ENCODE assay signal across 9 cellular contexts in the genomic region with DNA sequence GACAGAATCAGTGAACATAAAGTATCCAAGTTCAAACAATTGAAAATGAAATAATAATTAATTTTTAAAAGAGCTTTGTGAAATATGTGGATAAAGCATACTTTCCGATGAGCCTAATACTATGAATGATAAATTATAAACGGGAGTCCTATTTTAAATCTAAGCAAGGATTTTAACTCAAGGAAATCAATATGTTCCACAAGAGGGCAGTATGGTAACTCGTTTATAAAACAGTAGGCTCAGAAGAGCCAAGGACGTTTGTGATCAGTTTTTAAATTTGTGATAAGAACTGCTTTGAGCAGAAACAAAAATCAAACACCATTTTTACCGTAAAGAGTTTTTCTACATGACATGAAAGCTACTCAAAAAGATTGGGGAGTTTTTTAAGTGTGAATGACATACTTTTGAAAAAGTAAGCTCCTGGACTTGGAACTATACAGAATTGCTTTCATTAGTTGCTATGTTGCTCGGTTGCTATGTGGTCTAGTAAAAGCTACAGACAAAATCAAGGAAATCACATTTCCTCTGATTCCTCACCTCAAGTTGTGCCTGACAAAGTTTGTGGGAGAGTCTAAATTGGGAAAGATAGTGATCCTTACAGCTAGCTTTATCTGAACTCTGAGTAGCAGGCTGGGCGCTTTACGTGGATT. TPM values are rescaled to one million over a fixed set of nuclear protein-coding genes. Genes with fewer than 3 reads are reported as not detected.
DNase-seq lines count a peak whose midpoint lies in the region; ATAC-seq, FAIRE-seq and TF ChIP-seq lines count a peak whose summit lies in the region.
"Had no signal": no experiment of that assay in that cellular context is flagged by ENCODE, and none has a peak within 500 bp of the region (broad histone marks: within the 10 kb centered on the region; RNA-seq: fewer than 3 reads in every experiment).

No MANE protein-coding gene starts in this region.

- CTCF ChIA-PET in A549 (lab: Yijun Ruan, JAX), result interaction anchor here (0.6 to 6.2 kb wide), 69 partner anchors 8 to 370 kb away, joined by 3 to 252 read pairs (median 6); partner anchors contain the start of genes ALOX12, BCL6B, RNASEK and SLC13A5

- TF ChIP-seq RAD21 in A549 (conservative IDR thresholded peaks at IDR 0.05 in 1 of 2, IDR thresholded peaks at IDR 0.05 in 1 of 2), result peak; percentile 84 to 91

- no peak overlapping the region for H2BK120ac ChIP-seq in mesendoderm (ENCODE audit: low read depth, low read length)

- no peak overlapping the region for H2BK15ac ChIP-seq in mesendoderm (replicated peaks; ENCODE audit: low read depth)

- DNase-seq in A549 (ENCODE audit: low read depth in 1 of 2, low spot score in 1 of 2), result peak in 1 of 2 experiments; percentile 74
- DNase-seq in NCI-H69 (lab: John Stamatoyannopoulos, UW), result peak; percentile 40
- peak; percentile 80 for DNase-seq in dedifferentiated amniotic fluid mesenchymal stem cell (ENCODE audit: extremely low spot score)
- DNase-seq in mesendoderm, result peak; percentile 53
- DNase-seq in UCSD-AML1 (lab: John Stamatoyannopoulos, UW; ENCODE audit: unreplicated experiment), result no peak
- no peak for DNase-seq in stimulated activated CD4-positive, alpha-beta T cell treated with anti-CD3 and anti-CD28 coated beads, Interleukin-4, amount 100 ng/mL, for 24 hours

- H3K4ac ChIP-seq in mesendoderm (ENCODE audit: low read depth, low read length), result no peak overlapping the region

- peak overlapping the region in 1 of 2 experiments; percentile 44; a peak in 3 of 6 replicates for H3K27ac ChIP-seq in A549
- H3K27ac ChIP-seq in mesendoderm (ENCODE audit: low read depth, low read length), result no peak overlapping the region

- peaks cover 9% of the 10 kb centered on the region; the same call in 2 of the 3 replicates for H3K4me1 ChIP-seq in A549
- H3K4me1 ChIP-seq in mesendoderm (ENCODE audit: control insufficient read depth, low read depth, low read length), result no peaks in the 10 kb centered on the region

- H3K56ac ChIP-seq in mesendoderm (ENCODE audit: low read length), result no peak overlapping the region

- H3K23ac ChIP-seq in mesendoderm (ENCODE audit: low read length), result no peak overlapping the region

- no peaks in the 10 kb centered on the region for H3K36me3 ChIP-seq in mesendoderm (ENCODE audit: control insufficient read depth, insufficient read depth, low read length)

- POLR2A ChIA-PET in A549 (lab: Yijun Ruan, JAX), result interaction anchor here (0.6 to 1.2 kb wide), 3 partner anchors 71 to 169 kb away, joined by 3 to 6 read pairs (median 3); partner anchors contain the start of gene RNASEK

- no peak overlapping the region for H3K18ac ChIP-seq in mesendoderm (ENCODE audit: low read length)

- no peak for TF ChIP-seq POLR2A in A549 (IDR thresholded peaks at IDR 0.05; ENCODE audit: low read length)

- no peak for TF ChIP-seq EP300 in A549 (IDR thresholded peaks at IDR 0.05)

- H3K4me3 ChIP-seq in A549 (no peak overlapping the region), mesendoderm (ENCODE audit: low read length) (no peak overlapping the region)

- peak; percentile 23 for FAIRE-seq in A549 (lab: Jason Lieb, UNC)
- FAIRE-seq: colon had no signal

- no peaks in the 10 kb centered on the region for H3K79me1 ChIP-seq in mesendoderm (ENCODE audit: low read length)

- H3K9me3 ChIP-seq in A549, result no peaks in the 10 kb centered on the region

- no peak overlapping the region for H2AK5ac ChIP-seq in mesendoderm (ENCODE audit: low read length)

- 32% methylated on average over 8 of the region's 8 CpGs for WGBS in A549 (ENCODE audit: missing lambda C conversion rate)
- no CpG with 5 or more reads among the region's 8 CpGs for WGBS in mesendoderm (ENCODE audit: extremely low coverage, insufficient coverage, low lambda C conversion rate)

- no peaks in the 10 kb centered on the region for H3K79me2 ChIP-seq in mesendoderm (ENCODE audit: control insufficient read depth, insufficient read depth, low read length)

- H4K8ac ChIP-seq in mesendoderm (ENCODE audit: low read depth, low read length), result no peak overlapping the region

- peak; percentile 73 to 80; a peak in 5 of 6 replicates for ATAC-seq in A549
- ATAC-seq in GM19395 (IDR thresholded peaks at IDR 0.05; ENCODE audit: unreplicated experiment), result no peak

- H3K27me3 ChIP-seq in mesendoderm (ENCODE audit: insufficient read depth, low read length, poor library complexity), result no peaks in the 10 kb centered on the region

- H4K5ac ChIP-seq in mesendoderm (ENCODE audit: low read length), result no peak overlapping the region

- TF ChIP-seq CTCF in A549 (IDR thresholded peaks at IDR 0.05) (peak; percentile 92), GM12872 (IDR thresholded peaks at IDR 0.05; ENCODE audit: insufficient read depth, low read depth, low read length) (peak; percentile 36; the same call in 2 of the 3 replicates)

- H3K4me2 ChIP-seq in A549, result peak overlapping the region; percentile 15; the same call in 1 of the 3 replicates
- H3K4me2 ChIP-seq in mesendoderm (ENCODE audit: low read length), result no peak overlapping the region

- H3K9ac ChIP-seq in mesendoderm (ENCODE audit: low read length), result no peak overlapping the region

- H2BK5ac ChIP-seq in mesendoderm (ENCODE audit: low read length), result no peak overlapping the region

TF ChIP-seq in A549, 52 proteins besides CTCF, POLR2A, EP300 and RAD21:
- TF ChIP-seq REST (IDR thresholded peaks at IDR 0.05), result no peak
- TF ChIP-seq, protein P1, sequence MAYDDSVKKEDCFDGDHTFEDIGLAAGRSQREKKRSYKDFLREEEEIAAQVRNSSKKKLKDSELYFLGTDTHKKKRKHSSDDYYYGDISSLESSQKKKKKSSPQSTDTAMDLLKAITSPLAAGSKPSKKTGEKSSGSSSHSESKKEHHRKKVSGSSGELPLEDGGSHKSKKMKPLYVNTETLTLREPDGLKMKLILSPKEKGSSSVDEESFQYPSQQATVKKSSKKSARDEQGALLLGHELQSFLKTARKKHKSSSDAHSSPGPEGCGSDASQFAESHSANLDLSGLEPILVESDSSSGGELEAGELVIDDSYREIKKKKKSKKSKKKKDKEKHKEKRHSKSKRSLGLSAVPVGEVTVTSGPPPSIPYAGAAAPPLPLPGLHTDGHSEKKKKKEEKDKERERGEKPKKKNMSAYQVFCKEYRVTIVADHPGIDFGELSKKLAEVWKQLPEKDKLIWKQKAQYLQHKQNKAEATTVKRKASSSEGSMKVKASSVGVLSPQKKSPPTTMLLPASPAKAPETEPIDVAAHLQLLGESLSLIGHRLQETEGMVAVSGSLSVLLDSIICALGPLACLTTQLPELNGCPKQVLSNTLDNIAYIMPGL (CRISPR knock-in tag; IDR thresholded peaks at IDR 0.05; ENCODE audit: borderline replicate concordance), result no peak
- no peak for TF ChIP-seq FOSL2 (IDR thresholded peaks at IDR 0.05)
- TF ChIP-seq FOSL2 (CRISPR knock-in tag; IDR thresholded peaks at IDR 0.05), result no peak
- TF ChIP-seq RARB (CRISPR knock-in tag; IDR thresholded peaks at IDR 0.05), result no peak
- TF ChIP-seq HDAC2 (IDR thresholded peaks at IDR 0.05), result no peak
- peak; percentile 94 for TF ChIP-seq SMC3 (IDR thresholded peaks at IDR 0.05)
TF ChIP-seq in A549: peak in this region for 1.

RNA-seq across cellular contexts. Expression of gene TEKT1, which starts 11.8 kb away (rescaled TPM):
- polyA plus RNA-seq in A549 (2011; rRNA removed) (not detected in 2 replicates), A549 (2017; fragmentation: RNase III; extraction: RNeasy Plus Mini Kit Qiagen cat#74134 plus additional on column Dnase treatment) (not detected in 3 replicates)
- not detected in 2 replicates for polyA plus RNA-seq in A549 (2012; cell fraction: cytosol; rRNA removed)
- not detected in 2 replicates for polyA plus RNA-seq in A549 (2012; cell fraction: nucleus; rRNA removed)
- not detected in 2 replicates for polyA minus RNA-seq in A549 (2011; rRNA and poly(A)+ RNA removed)
- polyA plus RNA-seq in mesendoderm (2013, experiment 1 of 2), result not detected
- polyA plus RNA-seq in mesendoderm (2013, experiment 2 of 2), result not detected

Comparison
In these comparisons a context has a peak if more than half of its experiments do, and no peak if none do; other contexts are left out.
1. DNase-seq: peak in NCI-H69 (single experiment), dedifferentiated amniotic fluid mesenchymal stem cell (single experiment) and mesendoderm (single experiment); none in UCSD-AML1 (single experiment) and stimulated activated CD4-positive, alpha-beta T cell treated with anti-CD3 and anti-CD28 coated beads, Interleukin-4, amount 100 ng/mL, for 24 hours (single experiment).